ENCODE assay signal across 19 cellular contexts in genomic region chr1:185495898-185496297, GRCh38.
DNase-seq lines count a peak whose midpoint lies in the region; ATAC-seq lines count a peak whose summit lies in the region.
"Had no signal": no experiment of that assay in that cellular context is flagged by ENCODE, and none has a peak within 500 bp of the region (broad histone marks: within the 10 kb centered on the region; RNA-seq: fewer than 3 reads in every experiment).

No MANE protein-coding gene starts in this region.

- no peaks in the 10 kb centered on the region for H3K9me3 Mint-ChIP-seq in activated CD4-positive, alpha-beta memory T cell treated with anti-CD3 and anti-CD28 coated beads for 36 hours
- no peaks in the 10 kb centered on the region for H3K9me3 Mint-ChIP-seq in activated CD4-positive, alpha-beta memory T cell treated with anti-CD3 and anti-CD28 coated beads, Interleukin-2, amount 10 ng/mL, durations not matched to agents 7 days and 5 days
- no peaks in the 10 kb centered on the region for H3K9me3 Mint-ChIP-seq in CD4-positive, CD25-positive, alpha-beta regulatory T cell
- H3K9me3 Mint-ChIP-seq: CD8-positive, alpha-beta T cell had no signal

- no peak overlapping the region for H3K27ac Mint-ChIP-seq in activated CD4-positive, alpha-beta memory T cell treated with anti-CD3 and anti-CD28 coated beads for 36 hours
- H3K27ac Mint-ChIP-seq in activated CD4-positive, alpha-beta memory T cell treated with anti-CD3 and anti-CD28 coated beads, Interleukin-2, amount 10 ng/mL, durations not matched to agents 7 days and 5 days: no peak overlapping the region
- peak overlapping the region in 2 of 3 donors; percentile 44 to 75 for H3K27ac Mint-ChIP-seq in CD4-positive, CD25-positive, alpha-beta regulatory T cell
- H3K27ac Mint-ChIP-seq: CD8-positive, alpha-beta T cell had no signal

- H3K27ac ChIP-seq in CD4-positive, CD25-positive, alpha-beta regulatory T cell (ENCODE audit: insufficient read depth, low read length, poor library complexity, severe bottlenecking): no peak overlapping the region
- H3K27ac ChIP-seq: A549, GM23248, SJSA1 had no signal

- POLR2A ChIA-PET in activated CD4-positive, alpha-beta memory T cell treated with anti-CD3 and anti-CD28 coated beads for 36 hours (lab: Charles Lee): no interaction called here
- POLR2A ChIA-PET in activated CD4-positive, alpha-beta memory T cell treated with anti-CD3 and anti-CD28 coated beads, Interleukin-2, amount 10 ng/mL, durations not matched to agents 7 days and 5 days (lab: Charles Lee): no interaction called here

- H3K36me3 ChIP-seq in CD4-positive, CD25-positive, alpha-beta regulatory T cell (ENCODE audit: control insufficient read depth, insufficient read depth, low read length): no peaks in the 10 kb centered on the region
- H3K36me3 ChIP-seq: HAP-1, MG63, SJSA1 had no signal

- CTCF ChIA-PET in activated CD4-positive, alpha-beta memory T cell treated with anti-CD3 and anti-CD28 coated beads for 36 hours (lab: Charles Lee): no interaction called here
- CTCF ChIA-PET in activated CD4-positive, alpha-beta memory T cell treated with anti-CD3 and anti-CD28 coated beads, Interleukin-2, amount 10 ng/mL, durations not matched to agents 7 days and 5 days (lab: Charles Lee): no interaction called here

- H3K4me3 Mint-ChIP-seq in activated CD4-positive, alpha-beta memory T cell treated with anti-CD3 and anti-CD28 coated beads for 36 hours: no peak overlapping the region
- no peak overlapping the region for H3K4me3 Mint-ChIP-seq in activated CD4-positive, alpha-beta memory T cell treated with anti-CD3 and anti-CD28 coated beads, Interleukin-2, amount 10 ng/mL, durations not matched to agents 7 days and 5 days
- no peak overlapping the region for H3K4me3 Mint-ChIP-seq in CD4-positive, CD25-positive, alpha-beta regulatory T cell
- H3K4me3 Mint-ChIP-seq: CD8-positive, alpha-beta T cell had no signal

- peaks cover 4% of the 10 kb centered on the region for H3K27me3 Mint-ChIP-seq in activated CD4-positive, alpha-beta memory T cell treated with anti-CD3 and anti-CD28 coated beads for 36 hours
- no peaks in the 10 kb centered on the region for H3K27me3 Mint-ChIP-seq in activated CD4-positive, alpha-beta memory T cell treated with anti-CD3 and anti-CD28 coated beads, Interleukin-2, amount 10 ng/mL, durations not matched to agents 7 days and 5 days
- no peaks in the 10 kb centered on the region for H3K27me3 Mint-ChIP-seq in CD4-positive, CD25-positive, alpha-beta regulatory T cell

- peaks cover 13% of the 10 kb centered on the region for H3K4me1 Mint-ChIP-seq in activated CD4-positive, alpha-beta memory T cell treated with anti-CD3 and anti-CD28 coated beads for 36 hours (ENCODE audit: low read depth)
- peaks cover under 1% of the 10 kb centered on the region for H3K4me1 Mint-ChIP-seq in activated CD4-positive, alpha-beta memory T cell treated with anti-CD3 and anti-CD28 coated beads, Interleukin-2, amount 10 ng/mL, durations not matched to agents 7 days and 5 days
- H3K4me1 Mint-ChIP-seq in CD4-positive, CD25-positive, alpha-beta regulatory T cell: peaks cover 0 to 5% (median 0%) of the 10 kb centered on the region in 4 donors

- peak; percentile 16 for DNase-seq in activated CD4-positive, alpha-beta memory T cell treated with anti-CD3 and anti-CD28 coated beads for 36 hours
- DNase-seq in activated CD4-positive, alpha-beta memory T cell treated with anti-CD3 and anti-CD28 coated beads, Interleukin-2, amount 10 ng/mL, durations not matched to agents 7 days and 5 days: no peak
- DNase-seq in CD4-positive, CD25-positive, alpha-beta regulatory T cell: no peak
- DNase-seq in NCI-H524 (lab: John Stamatoyannopoulos, UW) (peak; percentile 22 to 73), myocyte (ENCODE audit: low read depth) (peak; percentile 26), D341Med (ENCODE audit: low spot score) (no peak)
- DNase-seq: CD8-positive, alpha-beta T cell; GM23248; Kasumi-1; MG63; NCI-H1048; NCI-H1436 treated with DMSO at 0.1 percent for 48 hours; NCI-H2029; NCI-H526 had no signal

- no peaks in the 10 kb centered on the region for H3K4me1 ChIP-seq in CD4-positive, CD25-positive, alpha-beta regulatory T cell (ENCODE audit: control insufficient read depth, insufficient read depth, low read length, poor library complexity, severe bottlenecking)
- H3K4me1 ChIP-seq: A549, HAP-1 had no signal

- intact Hi-C loops in activated CD4-positive, alpha-beta memory T cell treated with anti-CD3 and anti-CD28 coated beads for 36 hours (cut with micrococcal nuclease): no loop called here

- H3K4me3 ChIP-seq in CD4-positive, CD25-positive, alpha-beta regulatory T cell (ENCODE audit: low read depth, low read length): no peak overlapping the region
- H3K4me3 ChIP-seq: A549, GM23248, HAP-1, MG63, SJSA1 had no signal

- no peaks in the 10 kb centered on the region for H3K36me3 Mint-ChIP-seq in activated CD4-positive, alpha-beta memory T cell treated with anti-CD3 and anti-CD28 coated beads for 36 hours
- no peaks in the 10 kb centered on the region for H3K36me3 Mint-ChIP-seq in activated CD4-positive, alpha-beta memory T cell treated with anti-CD3 and anti-CD28 coated beads, Interleukin-2, amount 10 ng/mL, durations not matched to agents 7 days and 5 days (ENCODE audit: low read depth)
- no peaks in the 10 kb centered on the region for H3K36me3 Mint-ChIP-seq in CD4-positive, CD25-positive, alpha-beta regulatory T cell
- H3K36me3 Mint-ChIP-seq: CD8-positive, alpha-beta T cell had no signal

- no peak for ATAC-seq in CD4-positive, CD25-positive, alpha-beta regulatory T cell (ENCODE audit: low read depth in 2 of 2)
- ATAC-seq in HG03135 (IDR thresholded peaks at IDR 0.05; ENCODE audit: unreplicated experiment): no peak
- ATAC-seq: CD8-positive, alpha-beta T cell; Panc1 had no signal

- H3K27me3 ChIP-seq in CD4-positive, CD25-positive, alpha-beta regulatory T cell (ENCODE audit: control insufficient read depth, insufficient read depth, low read length): no peaks in the 10 kb centered on the region
- H3K27me3 ChIP-seq: MG63, SJSA1 had no signal

- H3K9me3 ChIP-seq in CD4-positive, CD25-positive, alpha-beta regulatory T cell (ENCODE audit: control insufficient read depth in 2 of 2, low read length in 2 of 2): no peaks in the 10 kb centered on the region
- H3K9me3 ChIP-seq: A549, HAP-1, MG63, SJSA1 had no signal

Comparison
In these comparisons a context has a peak if more than half of its experiments do, and no peak if none do; other contexts are left out.
1. DNase-seq: peak in activated CD4-positive, alpha-beta memory T cell treated with anti-CD3 and anti-CD28 coated beads for 36 hours (single experiment), NCI-H524 (2 of 2) and myocyte (single experiment); none in activated CD4-positive, alpha-beta memory T cell treated with anti-CD3 and anti-CD28 coated beads, Interleukin-2, amount 10 ng/mL, durations not matched to agents 7 days and 5 days (single experiment), CD4-positive, CD25-positive, alpha-beta regulatory T cell (0 of 3) and D341Med (single experiment).
2. H3K27ac Mint-ChIP-seq: peak in CD4-positive, CD25-positive, alpha-beta regulatory T cell (2 of 3); none in activated CD4-positive, alpha-beta memory T cell treated with anti-CD3 and anti-CD28 coated beads for 36 hours (single experiment) and activated CD4-positive, alpha-beta memory T cell treated with anti-CD3 and anti-CD28 coated beads, Interleukin-2, amount 10 ng/mL, durations not matched to agents 7 days and 5 days (single experiment).